Comparison of ENCODE assay signal across 1 cellular context in genomic region chr22:37527952-37528351, GRCh38.
A peak's percentile ranks its signal among the peaks of the same experiment; 100 is the strongest.
TF ChIP-seq lines count a peak whose summit lies in the region.

No MANE protein-coding gene starts in this region.

TF ChIP-seq in WTC11, 78 proteins besides CTCF, POLR2A, EP300 and RAD21:
- peak; percentile 100 for TF ChIP-seq HMGA2 (CRISPR knock-in tag; IDR thresholded peaks at IDR 0.05)
